8 cellular contexts compared by ENCODE assay signal in genomic region chr13:19818223-19818842, GRCh38. TPM values are rescaled to one million over a fixed set of nuclear protein-coding genes. Genes with fewer than 3 reads are reported as not detected.
DNase-seq lines count a peak whose midpoint lies in the region; ATAC-seq and TF ChIP-seq lines count a peak whose summit lies in the region.

No MANE protein-coding gene starts in this region.

- no peak for DNase-seq in AG04450 (ENCODE audit: low read depth, low spot score)
- DNase-seq in NCI-H1048 (lab: John Stamatoyannopoulos, UW), result peak; percentile 18
- DNase-seq in activated effector memory CD4-positive, alpha-beta T cell treated with anti-CD3 and anti-CD28 coated beads, Interleukin-2, amount 50 U/mL, for 16 hours, result peak; percentile 79
- DNase-seq in right cardiac atrium, result peak; percentile 19 to 74 (median 73)
- peak; percentile 29 to 62 for DNase-seq in stimulated activated CD4-positive, alpha-beta T cell treated with anti-CD3 and anti-CD28 coated beads, Interleukin-2, amount 100 ng/mL, for 24 hours
- no peak for DNase-seq in DMS153 treated with DMSO at 0.1 percent for 48 hours (lab: John Stamatoyannopoulos, UW; ENCODE audit: unreplicated experiment)
- DNase-seq in LoVo (ENCODE audit: low spot score), result no peak

- ATAC-seq in right cardiac atrium, result peak; percentile 64 to 65
- ATAC-seq in HG02763 (IDR thresholded peaks at IDR 0.05; ENCODE audit: unreplicated experiment), result no peak

- H3K27me3 ChIP-seq in AG04450 (ENCODE audit: control insufficient read depth, insufficient read depth, low read length) (no peaks in the 10 kb centered on the region), right cardiac atrium (ENCODE audit: control insufficient read depth, insufficient read depth) (no peaks in the 10 kb centered on the region)

- H3K9me3 ChIP-seq in AG04450 (ENCODE audit: control insufficient read depth, insufficient read depth, low read length) (peaks cover 6% of the 10 kb centered on the region; the same call in 1 of the 2 replicates), right cardiac atrium (ENCODE audit: control insufficient read depth, low read length) (no peaks in the 10 kb centered on the region)

- H3K4me1 ChIP-seq in right cardiac atrium (ENCODE audit: control insufficient read depth, insufficient read depth, low read length), result no peaks in the 10 kb centered on the region

- H3K4me3 ChIP-seq in AG04450 (ENCODE audit: low read depth, low read length) (no peak overlapping the region), right cardiac atrium (ENCODE audit: low read length) (no peak overlapping the region)

- POLR2A ChIA-PET in AG04450 (lab: Yijun Ruan, JAX), result interaction anchor here (0.6 kb wide), 1 partner anchor 23 kb away, joined by 3 read pairs; no protein-coding TSS in a partner anchor

- WGBS in right cardiac atrium, result 74% methylated on average over 27 of the region's 27 CpGs

- CTCF ChIA-PET in AG04450 (lab: Charles Lee), result interaction anchor here (0.6 to 1.2 kb wide), 2 partner anchors 8 to 18 kb away, joined by 5 to 9 read pairs; no protein-coding TSS in a partner anchor

- peak; percentile 28; the same call in 1 of the 2 replicates for TF ChIP-seq CTCF in AG04450 (IDR thresholded peaks at IDR 0.05; ENCODE audit: low read depth, low read length)

- intact Hi-C loops in right cardiac atrium (cut with DNase I), result no loop called here

- H3K27ac ChIP-seq in AG04450 (ENCODE audit: low read depth, low read length), result no peak overlapping the region
- H3K27ac ChIP-seq in right cardiac atrium (ENCODE audit: low read length), result no peak overlapping the region

RNA-seq across cellular contexts. Expression of gene PSPC1, which starts 35.6 kb away (rescaled TPM):
- polyA plus RNA-seq in AG04450 (2011; rRNA removed) (35.6 and 42.9 TPM in 2 replicates), right cardiac atrium (25.4 TPM)
- 44.6 and 45.0 TPM in 2 replicates for polyA minus RNA-seq in AG04450 (2011; rRNA and poly(A)+ RNA removed)
- total RNA-seq in right cardiac atrium, result 10 to 100 TPM; 26.9 to 29.1 (median 28.5) TPM

RNA-seq across cellular contexts. Expression of gene ZMYM5, which starts 45.1 kb away (rescaled TPM):
- 9.9 and 15.3 TPM in 2 replicates for polyA plus RNA-seq in AG04450 (2011; rRNA removed)
- 5.6 and 10.1 TPM in 2 replicates for polyA minus RNA-seq in AG04450 (2011; rRNA and poly(A)+ RNA removed)
- 10 to 100 TPM in 1 of 4 donors, 1 to 10 TPM in 3; 7.7 to 12.7 (median 8.5) TPM for total RNA-seq in right cardiac atrium
- polyA plus RNA-seq in right cardiac atrium, result 6.7 TPM

Comparison
In these comparisons a context has a peak if more than half of its experiments do, and no peak if none do; other contexts are left out.
1. DNase-seq: peak in NCI-H1048 (single experiment), activated effector memory CD4-positive, alpha-beta T cell treated with anti-CD3 and anti-CD28 coated beads, Interleukin-2, amount 50 U/mL, for 16 hours (single experiment), right cardiac atrium (3 of 3) and stimulated activated CD4-positive, alpha-beta T cell treated with anti-CD3 and anti-CD28 coated beads, Interleukin-2, amount 100 ng/mL, for 24 hours (2 of 2); none in AG04450 (single experiment), DMS153 treated with DMSO at 0.1 percent for 48 hours (single experiment) and LoVo (single experiment).